In the genomic region with DNA sequence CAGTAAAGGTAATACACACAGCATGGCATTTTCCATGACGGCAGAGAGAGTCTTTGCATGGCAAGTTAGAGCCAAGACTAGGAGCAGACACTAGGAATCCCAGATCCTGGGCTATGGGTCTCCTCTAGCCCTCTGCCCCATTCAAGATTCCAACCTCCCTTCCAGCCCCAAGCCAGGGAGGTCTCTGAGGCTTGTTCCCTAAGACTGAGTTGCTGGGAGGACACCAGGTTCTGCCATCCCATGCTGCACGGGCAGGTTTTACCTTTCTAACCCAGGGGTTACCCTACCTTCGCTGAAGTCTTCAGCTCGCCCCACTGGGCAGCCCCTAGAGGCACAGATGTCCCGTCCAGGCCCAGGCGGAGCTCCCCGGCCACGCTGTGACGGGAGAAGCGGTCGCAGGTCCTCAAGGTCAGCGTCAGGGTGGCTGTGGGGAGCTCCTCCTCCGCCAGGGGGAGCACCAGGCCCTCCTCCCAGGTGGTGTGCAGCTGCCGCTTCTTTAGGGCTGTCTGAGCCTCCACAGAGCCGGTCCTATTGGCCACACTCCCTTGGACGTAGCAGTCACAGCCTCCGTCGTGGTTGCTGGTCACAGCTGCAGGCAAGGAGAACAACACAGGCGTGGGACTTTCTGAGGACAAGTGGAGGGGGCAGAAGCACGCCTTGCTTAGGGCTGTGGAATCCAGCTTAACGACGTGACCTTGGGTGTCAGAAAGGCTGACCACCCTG, we compare ENCODE assay signal across 8 cellular contexts. TPM values are rescaled to one million over a fixed set of nuclear protein-coding genes. Genes with fewer than 3 reads are reported as not detected.
DNase-seq lines count a peak whose midpoint lies in the region; ATAC-seq and TF ChIP-seq lines count a peak whose summit lies in the region.

No MANE protein-coding gene starts in this region.

- TF ChIP-seq RAD21 in neural cell (conservative IDR thresholded peaks at IDR 0.05): no peak

- H3K4me1 Mint-ChIP-seq in HFFc6 (ENCODE audit: low read depth): no peaks in the 10 kb centered on the region
- peaks cover 4% of the 10 kb centered on the region for H3K4me1 Mint-ChIP-seq in endothelial cell (ENCODE audit: unreplicated experiment)

- H3K79me2 ChIP-seq in DOHH2 (ENCODE audit: control insufficient read depth, low read length) (no peaks in the 10 kb centered on the region), neural cell (replicated peaks; ENCODE audit: insufficient read depth, low read length) (no peaks in the 10 kb centered on the region)

- peaks cover 20% of the 10 kb centered on the region for H3K4me1 ChIP-seq in DOHH2 (ENCODE audit: control insufficient read depth, low read length)
- no peaks in the 10 kb centered on the region for H3K4me1 ChIP-seq in SJCRH30

- no peak overlapping the region for H3K9ac ChIP-seq in neural cell (ENCODE audit: low read length)

- no peak overlapping the region for H2AFZ ChIP-seq in neural cell (ENCODE audit: low read depth, low read length)

- TF ChIP-seq CTCF in DOHH2 (IDR thresholded peaks at IDR 0.05; ENCODE audit: low read depth, low read length, poor library complexity, severe bottlenecking) (peak; percentile 76), HFFc6 (IDR thresholded peaks at IDR 0.05) (peak; percentile 85), endothelial cell (IDR thresholded peaks at IDR 0.05; ENCODE audit: unreplicated experiment) (peak; percentile 84), neural cell (IDR thresholded peaks at IDR 0.05; ENCODE audit: poor library complexity, severe bottlenecking) (peak; percentile 33)

- H3K27ac Mint-ChIP-seq in HFFc6 (no peak overlapping the region), endothelial cell (ENCODE audit: unreplicated experiment) (no peak overlapping the region)

- no peaks in the 10 kb centered on the region for H3K36me3 Mint-ChIP-seq in HFFc6 (ENCODE audit: low read depth)
- no peaks in the 10 kb centered on the region for H3K36me3 Mint-ChIP-seq in endothelial cell (ENCODE audit: low read depth, unreplicated experiment)

- no peak for TF ChIP-seq EP300 in neural cell (conservative IDR thresholded peaks at IDR 0.05; ENCODE audit: poor library complexity, severe bottlenecking)

- peaks cover 29% of the 10 kb centered on the region for H3K27me3 Mint-ChIP-seq in HFFc6 (ENCODE audit: insufficient read depth)
- H3K27me3 Mint-ChIP-seq in endothelial cell (ENCODE audit: unreplicated experiment): peaks cover 2% of the 10 kb centered on the region

- H3K4me2 ChIP-seq in DOHH2 (ENCODE audit: low read length) (no peak overlapping the region), neural cell (ENCODE audit: low read length) (no peak overlapping the region)

- no peak overlapping the region for H3K4me3 ChIP-seq in DOHH2 (ENCODE audit: low read length)
- H3K4me3 ChIP-seq in SJCRH30: no peak overlapping the region
- H3K4me3 ChIP-seq in neural cell (ENCODE audit: low read length): no peak overlapping the region

- no peaks in the 10 kb centered on the region for H3K9me2 ChIP-seq in DOHH2 (replicated peaks; ENCODE audit: control insufficient read depth, low read length)
- H3K9me2 ChIP-seq in neural cell (ENCODE audit: insufficient read depth, low read length): no peaks in the 10 kb centered on the region

- no peaks in the 10 kb centered on the region for H3K9me3 ChIP-seq in DOHH2 (ENCODE audit: control insufficient read depth, insufficient read depth, low read length)
- no peaks in the 10 kb centered on the region for H3K9me3 ChIP-seq in SJCRH30 (replicated peaks)
- H3K9me3 ChIP-seq in neural cell (ENCODE audit: low read length): no peaks in the 10 kb centered on the region

- H3K4me3 Mint-ChIP-seq in HFFc6 (no peak overlapping the region), endothelial cell (ENCODE audit: unreplicated experiment) (no peak overlapping the region)

- H4K20me1 ChIP-seq in DOHH2 (ENCODE audit: control insufficient read depth, insufficient read depth, low read depth, low read length) (no peaks in the 10 kb centered on the region), neural cell (ENCODE audit: insufficient read depth) (no peaks in the 10 kb centered on the region)

- H3F3A ChIP-seq in DOHH2 (ENCODE audit: control insufficient read depth, insufficient read depth) (no peaks in the 10 kb centered on the region), neural cell (ENCODE audit: insufficient read depth, low read length, poor library complexity, severe bottlenecking) (no peaks in the 10 kb centered on the region)

- peak; percentile 16 for DNase-seq in HFFc6
- peak; percentile 65 to 67 for DNase-seq in SJCRH30
- DNase-seq in endothelial cell (ENCODE audit: low spot score): peak; percentile 85
- DNase-seq in caudate nucleus (lab: John Stamatoyannopoulos, UW): no peak
- DNase-seq in GOT3 (lab: John Stamatoyannopoulos, UW): no peak

- no peaks in the 10 kb centered on the region for H3K36me3 ChIP-seq in DOHH2 (ENCODE audit: control insufficient read depth, low read length)
- H3K36me3 ChIP-seq in SJCRH30: no peaks in the 10 kb centered on the region
- H3K36me3 ChIP-seq in neural cell (ENCODE audit: insufficient read depth, low read length): no peaks in the 10 kb centered on the region

- H3K27ac ChIP-seq in DOHH2 (ENCODE audit: low read depth, low read length): no peak overlapping the region
- H3K27ac ChIP-seq in SJCRH30: no peak overlapping the region
- no peak overlapping the region for H3K27ac ChIP-seq in neural cell (ENCODE audit: low read length)
- no peak overlapping the region for H3K27ac ChIP-seq in caudate nucleus (ENCODE audit: low read depth, low read length)

- H3K9me3 Mint-ChIP-seq in HFFc6: no peaks in the 10 kb centered on the region
- no peaks in the 10 kb centered on the region for H3K9me3 Mint-ChIP-seq in endothelial cell (ENCODE audit: unreplicated experiment)

- peaks cover 6% of the 10 kb centered on the region for H3K27me3 ChIP-seq in DOHH2 (ENCODE audit: control insufficient read depth, low read length)
- peaks cover 3% of the 10 kb centered on the region; the same call in 1 of the 2 replicates for H3K27me3 ChIP-seq in SJCRH30
- H3K27me3 ChIP-seq in neural cell (ENCODE audit: insufficient read depth, low read depth, low read length): no peaks in the 10 kb centered on the region

- no peak for ATAC-seq in GM18517 (IDR thresholded peaks at IDR 0.05; ENCODE audit: unreplicated experiment)

TF ChIP-seq in neural cell, 6 proteins besides CTCF, POLR2A, EP300 and RAD21:
- TF ChIP-seq POLR2AphosphoS5 (IDR thresholded peaks at IDR 0.05): no peak
- peak; percentile 47 for TF ChIP-seq SMC3 (conservative IDR thresholded peaks at IDR 0.05; ENCODE audit: poor library complexity)

RNA-seq across cellular contexts. Expression of gene SYT13, which starts 33.8 kb away (rescaled TPM):
- total RNA-seq in HFFc6 (2021; fragmentation: NEBNext Ultra II Directional; extraction: Animal tissue kit (Norgen Biotek cat#: 25700)): not detected
- total RNA-seq in SJCRH30 (2014; rRNA removed; shearing (Covaris generic)): 0.03 TPM in 1 of 2 replicates, not detected in the other
- 1.4 TPM for total RNA-seq in endothelial cell (ENCODE audit: unreplicated experiment)
- 60.8 and 65.4 TPM in 2 replicates for polyA plus RNA-seq in neural cell
- 110 and 121 TPM in 2 replicates for polyA minus RNA-seq in neural cell

Comparison
In these comparisons a context has a peak if more than half of its experiments do, and no peak if none do; other contexts are left out.
1. CTCF ChIP-seq: peak in every context shown above with its lines; median percentile 85 in HFFc6; 84 in endothelial cell; 76 in DOHH2; 33 in neural cell.
2. DNase-seq: peak in HFFc6 (single experiment), SJCRH30 (2 of 2) and endothelial cell (single experiment); none in caudate nucleus (0 of 61) and GOT3 (single experiment).